Comparison of ENCODE assay signal across 8 cellular contexts in genomic region chr6:148530394-148530923, GRCh38.
A peak's percentile ranks its signal among the peaks of the same experiment; 100 is the strongest.
DNase-seq lines count a peak whose midpoint lies in the region; ATAC-seq and TF ChIP-seq lines count a peak whose summit lies in the region.

No MANE protein-coding gene starts in this region.

- ATAC-seq in GM21447 (IDR thresholded peaks at IDR 0.05; ENCODE audit: unreplicated experiment) = peak; percentile 89
- no peak for ATAC-seq in T-cell (replicated peaks in 1 of 4)

- CTCF ChIA-PET in T-cell (lab: Charles Lee) = no interaction called here

- H3K4me1 ChIP-seq in muscle layer of duodenum (ENCODE audit: control insufficient read depth in 1 of 2, insufficient read depth in 2 of 2, low read length in 2 of 2) = peaks cover under 1 to 3% of the 10 kb centered on the region in 2 donors

- no peaks in the 10 kb centered on the region for H3K9me3 ChIP-seq in muscle layer of duodenum (ENCODE audit: control insufficient read depth in 1 of 2, low read length in 2 of 2)

- H3K36me3 ChIP-seq in muscle layer of duodenum (ENCODE audit: control insufficient read depth in 1 of 2, insufficient read depth in 2 of 2, low read length in 2 of 2) = peaks cover 46 to 49% of the 10 kb centered on the region in 2 donors

- H3K27me3 Mint-ChIP-seq in CD14-positive monocyte (ENCODE audit: low read depth in 3 of 3) (peaks cover 0 to 3% (median 2%) of the 10 kb centered on the region in 3 donors), T-cell (peaks cover 8 to 12% of the 10 kb centered on the region in 2 donors)

- POLR2A ChIA-PET in T-cell (lab: Charles Lee) = no interaction called here

- TF ChIP-seq CTCF in CD14-positive monocyte (IDR thresholded peaks at IDR 0.05) (no peak), dorsolateral prefrontal cortex (IDR thresholded peaks at IDR 0.05 in 54 of 56, conservative IDR thresholded peaks at IDR 0.05 in 2 of 56; ENCODE audit: low read depth in 1 of 56, partially characterized antibody in 56 of 56) (peak in 4 of 56 donors; percentile 5 to 33 (median 12))

- H3K27ac ChIP-seq in dorsolateral prefrontal cortex = peak overlapping the region; percentile 6 to 98 (median 84)
- peak overlapping the region; percentile 60 for H3K27ac ChIP-seq in muscle layer of duodenum (ENCODE audit: low read length)

- H3K36me3 Mint-ChIP-seq in CD14-positive monocyte = peaks cover 22% of the 10 kb centered on the region in 2 donors
- H3K36me3 Mint-ChIP-seq in T-cell = no peaks in the 10 kb centered on the region

- DNase-seq in CD14-positive monocyte (ENCODE audit: low spot score) (no peak), LHCN-M2 (ENCODE audit: low read depth) (peak; percentile 84), dorsolateral prefrontal cortex (no peak), activated gamma-delta T cell (lab: John Stamatoyannopoulos, UW) (no peak), T-cell (no peak)
- no peak for DNase-seq in stimulated activated CD4-positive, alpha-beta T cell treated with anti-CD3 and anti-CD28 coated beads, Interleukin-2, amount 100 ng/mL, for 48 hours

- H3K27ac Mint-ChIP-seq in CD14-positive monocyte (no peak overlapping the region), T-cell (no peak overlapping the region)

- no peaks in the 10 kb centered on the region for H3K9me3 Mint-ChIP-seq in CD14-positive monocyte
- H3K9me3 Mint-ChIP-seq in T-cell = no peaks in the 10 kb centered on the region

- H3K4me3 Mint-ChIP-seq in CD14-positive monocyte (peak overlapping the region; percentile 66 to 82), T-cell (no peak overlapping the region)

- intact Hi-C loops in CD14-positive monocyte (cut with micrococcal nuclease) = no loop called here
- intact Hi-C loops in dorsolateral prefrontal cortex (cut with DNase I) = loop anchor here in 1 of 2 donors (5.0 kb wide), 2 partner anchors 133 to 353 kb away; no protein-coding TSS in a partner anchor

- no peaks in the 10 kb centered on the region for H3K27me3 ChIP-seq in dorsolateral prefrontal cortex
- no peaks in the 10 kb centered on the region for H3K27me3 ChIP-seq in muscle layer of duodenum (ENCODE audit: low read depth, low read length)

- H3K4me3 ChIP-seq in dorsolateral prefrontal cortex (peak overlapping the region in 46 of 59 donors; percentile 1 to 61 (median 32)), muscle layer of duodenum (ENCODE audit: low read depth in 1 of 2, low read length in 2 of 2) (peak overlapping the region in 1 of 2 donors; percentile 19)

- H3K4me1 Mint-ChIP-seq in CD14-positive monocyte (peaks cover 4% of the 10 kb centered on the region), T-cell (peaks cover 0 to 3% (median 0%) of the 10 kb centered on the region in 3 donors)

Comparison
In these comparisons a context has a peak if more than half of its experiments do, and no peak if none do; other contexts are left out.
1. H3K4me3 Mint-ChIP-seq: peak in CD14-positive monocyte (2 of 2); none in T-cell (0 of 3).